In genomic region chr1:224500802-224501201, GRCh38 we compare ENCODE assay signal across 17 cellular contexts.
DNase-seq lines count a peak whose midpoint lies in the region; ATAC-seq, FAIRE-seq and TF ChIP-seq lines count a peak whose summit lies in the region.
"Had no signal": no experiment of that assay in that cellular context is flagged by ENCODE, and none has a peak within 500 bp of the region (broad histone marks: within the 10 kb centered on the region; RNA-seq: fewer than 3 reads in every experiment).

No MANE protein-coding gene starts in this region.

- H3K9me1 ChIP-seq in IMR-90 (ENCODE audit: insufficient read depth, low read length): peaks cover 22% of the 10 kb centered on the region
- no peaks in the 10 kb centered on the region for H3K9me1 ChIP-seq in endothelial cell of umbilical vein (replicated peaks; ENCODE audit: control insufficient read depth, extremely low read depth, insufficient read depth, low read length)

- H3K27ac ChIP-seq in IMR-90 (ENCODE audit: insufficient read depth, low read length) (no peak overlapping the region), Panc1 (ENCODE audit: low read length) (peak overlapping the region; percentile 36; the same call in 1 of the 2 replicates), endothelial cell of umbilical vein (ENCODE audit: insufficient read depth, low read depth, low read length) (no peak overlapping the region), coronary artery (no peak overlapping the region)
- H3K27ac ChIP-seq: lower lobe of right lung had no signal

- no peak overlapping the region for H3K23ac ChIP-seq in IMR-90 (ENCODE audit: low read depth, low read length)

- peak overlapping the region; percentile 11; the same call in 1 of the 2 replicates for H4K91ac ChIP-seq in IMR-90 (ENCODE audit: insufficient read depth, low read depth, low read length)

- no peak for ATAC-seq in IMR-90 (ENCODE audit: low read depth)
- no peak for ATAC-seq in Panc1
- ATAC-seq in HG03565 (IDR thresholded peaks at IDR 0.05; ENCODE audit: unreplicated experiment): no peak
- ATAC-seq: lower lobe of right lung, natural killer cell, T-helper 17 cell had no signal

- peak overlapping the region; percentile 13 for H2BK5ac ChIP-seq in IMR-90 (ENCODE audit: low read depth, low read length, poor library complexity, severe bottlenecking)

- TF ChIP-seq POLR2A in IMR-90 (IDR thresholded peaks at IDR 0.05; ENCODE audit: low read depth, low read length) (no peak), endothelial cell of umbilical vein (IDR thresholded peaks at IDR 0.05; ENCODE audit: low read depth, low read length) (no peak)

- in situ Hi-C loops in IMR-90 (cut with MboI; ENCODE audit: low sequenced_read_pairs) (no loop called here), Panc1 (cut with HindIII; ENCODE audit: low pct_unique_long_range_greater_than_20kb, low sequenced_read_pairs) (no loop called here)

- dilution Hi-C loops in IMR-90 (cut with HindIII; ENCODE audit: low sequenced_read_pairs, unreplicated experiment): no loop called here
- dilution Hi-C loops in endothelial cell of umbilical vein (cut with MboI; ENCODE audit: extremely low pct_ligation_motif_present, low sequenced_read_pairs): loop anchor here (25.0 kb wide), 1 partner anchor 111 kb away; the partner anchor contains the start of gene CNIH3

- no peaks in the 10 kb centered on the region for H3K27me3 ChIP-seq in IMR-90 (ENCODE audit: control insufficient read depth, insufficient read depth, low read length)
- H3K27me3 ChIP-seq in Panc1 (ENCODE audit: control insufficient read depth, insufficient read depth, low read length): no peaks in the 10 kb centered on the region
- H3K27me3 ChIP-seq in endothelial cell of umbilical vein (ENCODE audit: control insufficient read depth in 2 of 2, insufficient read depth in 2 of 2, low read length in 2 of 2): no peaks in the 10 kb centered on the region
- H3K27me3 ChIP-seq: transverse colon had no signal

- BruUV-seq in IMR-90 (replicated peaks; lab: Mats Ljungman, UMichigan) (no TSS peak), Panc1 (replicated peaks; lab: Mats Ljungman, UMichigan) (no TSS peak), endothelial cell of umbilical vein (replicated peaks; lab: Mats Ljungman, UMichigan) (no TSS peak)

- no peak overlapping the region for H3K14ac ChIP-seq in IMR-90 (replicated peaks; ENCODE audit: low read depth, low read length)

- no peak for FAIRE-seq in endothelial cell of umbilical vein (lab: Jason Lieb, UNC)
- FAIRE-seq: A204.1, GM18507 had no signal

- H3K4ac ChIP-seq in IMR-90 (ENCODE audit: low read depth, low read length): 0 out of 2 replicates have a peak overlapping the region, but pooled peaks have one; percentile 8

- H2BK120ac ChIP-seq in IMR-90 (ENCODE audit: low read depth, low read length): no peak overlapping the region

- H3K9ac ChIP-seq in IMR-90 (ENCODE audit: low read depth, low read length): no peak overlapping the region
- H3K9ac ChIP-seq in endothelial cell of umbilical vein (replicated peaks; ENCODE audit: extremely low read depth, insufficient read depth, low read length): no peak overlapping the region

- no peaks in the 10 kb centered on the region for H3K36me3 ChIP-seq in IMR-90 (ENCODE audit: control insufficient read depth, insufficient read depth, low read length)
- H3K36me3 ChIP-seq in Panc1 (ENCODE audit: control insufficient read depth, insufficient read depth, low read length): no peaks in the 10 kb centered on the region
- H3K36me3 ChIP-seq in endothelial cell of umbilical vein (ENCODE audit: control insufficient read depth in 2 of 2, extremely low read depth in 1 of 2, insufficient read depth in 2 of 2, low read length in 2 of 2): no peaks in the 10 kb centered on the region
- H3K36me3 ChIP-seq: lower lobe of right lung, transverse colon had no signal

- peak overlapping the region; percentile 66 for H2AK5ac ChIP-seq in IMR-90 (ENCODE audit: low read depth, low read length)

- H3K4me2 ChIP-seq in IMR-90 (ENCODE audit: low read depth, low read length) (no peak overlapping the region), endothelial cell of umbilical vein (ENCODE audit: insufficient read depth, low read length) (no peak overlapping the region)

- peak overlapping the region; percentile 16; the same call in 1 of the 2 replicates for H2BK20ac ChIP-seq in IMR-90 (ENCODE audit: low read depth, low read length)

- no peaks in the 10 kb centered on the region for H4K20me1 ChIP-seq in IMR-90 (ENCODE audit: insufficient read depth, low read length)
- H4K20me1 ChIP-seq in endothelial cell of umbilical vein (replicated peaks; ENCODE audit: control insufficient read depth, extremely low read depth, insufficient read depth, low read length): no peaks in the 10 kb centered on the region

- 0 out of 2 replicates have a peak overlapping the region, but pooled peaks have one; percentile 8 for H3K18ac ChIP-seq in IMR-90 (ENCODE audit: low read depth, low read length)

- TF ChIP-seq RAD21 in IMR-90 (IDR thresholded peaks at IDR 0.05; ENCODE audit: low read length): no peak

- H3K4me1 ChIP-seq in IMR-90 (ENCODE audit: control insufficient read depth, insufficient read depth, low read length) (peaks cover 31% of the 10 kb centered on the region), Panc1 (ENCODE audit: control insufficient read depth, insufficient read depth, low read length) (peaks cover 45% of the 10 kb centered on the region), endothelial cell of umbilical vein (ENCODE audit: control insufficient read depth, extremely low read depth, insufficient read depth, low read length) (peaks cover 42% of the 10 kb centered on the region)

- H3K56ac ChIP-seq in IMR-90 (ENCODE audit: extremely low read depth, insufficient read depth, low read length): no peak overlapping the region

- no peak overlapping the region for H3K4me3 ChIP-seq in IMR-90 (ENCODE audit: insufficient read depth, low read depth, low read length)
- no peak overlapping the region for H3K4me3 ChIP-seq in Panc1 (ENCODE audit: low read depth in 2 of 2, low read length in 2 of 2)
- H3K4me3 ChIP-seq in endothelial cell of umbilical vein (replicated peaks in 1 of 3; ENCODE audit: insufficient read depth in 1 of 3, low read depth in 1 of 3, low read length in 3 of 3): no peak overlapping the region
- H3K4me3 ChIP-seq in coronary artery: no peak overlapping the region
- H3K4me3 ChIP-seq: lower lobe of right lung, transverse colon had no signal

- H3K79me2 ChIP-seq in endothelial cell of umbilical vein (ENCODE audit: control insufficient read depth, insufficient read depth, low read length): no peaks in the 10 kb centered on the region

- no peak overlapping the region; a peak in 1 of 4 replicates for H4K8ac ChIP-seq in IMR-90 (ENCODE audit: low read depth in 2 of 2, low read length in 2 of 2)

- no peak overlapping the region for H4K5ac ChIP-seq in IMR-90 (ENCODE audit: low read depth, low read length)

- no CpG with 5 or more reads among the region's 4 CpGs for WGBS in IMR-90 (ENCODE audit: extremely low coverage in 2 of 2, insufficient read length in 1 of 2), 2 experiments

- intact Hi-C loops in IMR-90 (cut with micrococcal nuclease): no loop called here
- intact Hi-C loops in Panc1 (cut with micrococcal nuclease; ENCODE audit: unreplicated experiment): no loop called here
- intact Hi-C loops in endothelial cell of umbilical vein (cut with micrococcal nuclease): loop anchor here (5.0 kb wide), 1 partner anchor 426 kb away; the partner anchor contains the start of gene DNAH14

- H2AK9ac ChIP-seq in IMR-90 (replicated peaks; ENCODE audit: low read depth, low read length, poor library complexity): peak overlapping the region; percentile 14

- H2AFZ ChIP-seq in IMR-90 (replicated peaks; ENCODE audit: low read length, poor library complexity) (no peak overlapping the region), endothelial cell of umbilical vein (ENCODE audit: low read depth, low read length) (no peak overlapping the region)

- CTCF ChIA-PET in IMR-90 (lab: Yijun Ruan, JAX): interaction anchor here (0.7 kb wide), 2 partner anchors 421 to 1495 kb away, joined by 3 to 5 read pairs; no protein-coding TSS in a partner anchor
- CTCF ChIA-PET in Panc1 (lab: Charles Lee): no interaction called here
- CTCF ChIA-PET in endothelial cell of umbilical vein (lab: Charles Lee): no interaction called here

- TF ChIP-seq CTCF in IMR-90 (conservative IDR thresholded peaks at IDR 0.05; ENCODE audit: low read depth, low read length): no peak
- no peak for TF ChIP-seq CTCF in Panc1 (IDR thresholded peaks at IDR 0.05)
- TF ChIP-seq CTCF in endothelial cell of umbilical vein (IDR thresholded peaks at IDR 0.05; ENCODE audit: extremely low read depth in 1 of 2, insufficient read depth in 1 of 2, low read depth in 1 of 2, low read length in 2 of 2): no peak
- TF ChIP-seq CTCF in coronary artery (IDR thresholded peaks at IDR 0.05): no peak

- H2BK15ac ChIP-seq in IMR-90 (ENCODE audit: low read depth, low read length): 0 out of 3 replicates have a peak overlapping the region, but pooled peaks have one; percentile 18

- POLR2A ChIA-PET in IMR-90 (lab: Charles Lee; ENCODE audit: unreplicated experiment) (no interaction called here), Panc1 (lab: Charles Lee) (no interaction called here), endothelial cell of umbilical vein (lab: Charles Lee) (no interaction called here)

- no peaks in the 10 kb centered on the region for H3K79me1 ChIP-seq in IMR-90 (ENCODE audit: low read depth in 1 of 2, low read length in 2 of 2)

- H3K9me3 ChIP-seq in IMR-90 (ENCODE audit: control insufficient read depth, insufficient read depth, low read length) (no peaks in the 10 kb centered on the region), Panc1 (ENCODE audit: control insufficient read depth, insufficient read depth, low read depth, low read length) (peaks cover 9% of the 10 kb centered on the region; the same call in 1 of the 2 replicates), endothelial cell of umbilical vein (replicated peaks; ENCODE audit: control insufficient read depth, insufficient read depth, low read length) (no peaks in the 10 kb centered on the region)
- H3K9me3 ChIP-seq: lower lobe of right lung, transverse colon had no signal

- DNase-seq in NCI-H1092 treated with DMSO at 0.1 percent for 48 hours (lab: John Stamatoyannopoulos, UW) (peak; percentile 19), NCI-H1092 (lab: John Stamatoyannopoulos, UW) (no peak), IMR-90 (no peak), Panc1 (ENCODE audit: low read depth, low spot score) (no peak), endothelial cell of umbilical vein (ENCODE audit: low read depth, low spot score) (peak; percentile 21), germinal center (ENCODE audit: low spot score) (no peak), coronary artery (ENCODE audit: low spot score) (no peak)
- DNase-seq: activated CD8-positive, alpha-beta memory T cell treated with anti-CD3 and anti-CD28 coated beads for 24 hours; foreskin fibroblast; lower lobe of right lung; natural killer cell; NCI-H526; T-helper 17 cell; transverse colon had no signal

TF ChIP-seq in endothelial cell of umbilical vein, 7 proteins besides CTCF, POLR2A, EP300 and RAD21:
- TF ChIP-seq POLR2AphosphoS5 (IDR thresholded peaks at IDR 0.05; ENCODE audit: insufficient read depth, low read depth, low read length) (no peak), MAX (IDR thresholded peaks at IDR 0.05; ENCODE audit: insufficient read depth, insufficient read length) (no peak)

Comparison
In these comparisons a context has a peak if more than half of its experiments do, and no peak if none do; other contexts are left out.
1. DNase-seq: peak in NCI-H1092 treated with DMSO at 0.1 percent for 48 hours (single experiment) and endothelial cell of umbilical vein (single experiment); none in NCI-H1092 (single experiment), IMR-90 (single experiment), Panc1 (single experiment), germinal center (single experiment) and coronary artery (single experiment).